14 cellular contexts compared by ENCODE assay signal in genomic region chr22:37627091-37627490, GRCh38. TPM values are rescaled to one million over a fixed set of nuclear protein-coding genes. Genes with fewer than 3 reads are reported as not detected.
DNase-seq lines count a peak whose midpoint lies in the region; ATAC-seq, FAIRE-seq and TF ChIP-seq lines count a peak whose summit lies in the region.
"Had no signal": no experiment of that assay in that cellular context is flagged by ENCODE, and none has a peak within 500 bp of the region (broad histone marks: within the 10 kb centered on the region; RNA-seq: fewer than 3 reads in every experiment).

No MANE protein-coding gene starts in this region.

- H3K4me3 Mint-ChIP-seq in CD14-positive monocyte (peak overlapping the region; percentile 49 to 67), neural crest cell (peak overlapping the region; percentile 67)

- H3K27ac Mint-ChIP-seq in CD14-positive monocyte (peak overlapping the region; percentile 40 to 89 (median 79)), neural crest cell (ENCODE audit: unreplicated experiment) (peak overlapping the region; percentile 78)

- H3K27ac ChIP-seq in KOPT-K1 (ENCODE audit: low read depth, low read length, poor library complexity, severe bottlenecking): peak overlapping the region; percentile 90
- H3K27ac ChIP-seq in cingulate gyrus (ENCODE audit: low read depth, low read length): peak overlapping the region; percentile 69

- DNase-seq in CD14-positive monocyte (ENCODE audit: low spot score) (peak; percentile 36), neural crest cell (ENCODE audit: low read depth, low spot score) (no peak), urothelium cell line (ENCODE audit: low spot score) (no peak)
- DNase-seq in NK-92 treated with Interleukin-12 subunit alpha and Interleukin-12 subunit beta, amount 100 ng/mL, for 24 hours (lab: John Stamatoyannopoulos, UW): no peak
- DNase-seq: NCI-H510A had no signal

- peaks cover 33% of the 10 kb centered on the region for H3K36me3 ChIP-seq in KOPT-K1 (ENCODE audit: insufficient read depth, low read length)

- intact Hi-C loops in CD14-positive monocyte (cut with micrococcal nuclease): no loop called here

- ATAC-seq in HG02571 (IDR thresholded peaks at IDR 0.05; ENCODE audit: unreplicated experiment) (no peak), GM18870 (IDR thresholded peaks at IDR 0.05; ENCODE audit: unreplicated experiment) (no peak)

- H3K36me3 Mint-ChIP-seq in CD14-positive monocyte: peaks cover 57 to 78% of the 10 kb centered on the region in 2 donors
- H3K36me3 Mint-ChIP-seq in neural crest cell (ENCODE audit: low read depth): peaks cover 2% of the 10 kb centered on the region

- peaks cover 0 to 1% (median 0%) of the 10 kb centered on the region in 3 donors for H3K27me3 Mint-ChIP-seq in CD14-positive monocyte (ENCODE audit: low read depth in 3 of 3)
- H3K27me3 Mint-ChIP-seq in neural crest cell (ENCODE audit: low read depth): no peaks in the 10 kb centered on the region

- FAIRE-seq in urothelium cell line (lab: Jason Lieb, UNC): no peak
- FAIRE-seq: D721Med, H1 had no signal

- H3K9me3 Mint-ChIP-seq in CD14-positive monocyte (no peaks in the 10 kb centered on the region), neural crest cell (no peaks in the 10 kb centered on the region)

- H3K4me1 Mint-ChIP-seq in CD14-positive monocyte: peaks cover 46% of the 10 kb centered on the region
- H3K4me1 Mint-ChIP-seq in neural crest cell: peaks cover 10% of the 10 kb centered on the region

- H3K9me3 ChIP-seq in KOPT-K1 (ENCODE audit: insufficient read depth, low read length, poor library complexity, severe bottlenecking): no peaks in the 10 kb centered on the region

- TF ChIP-seq CTCF in CD14-positive monocyte (IDR thresholded peaks at IDR 0.05) (no peak), neural crest cell (conservative IDR thresholded peaks at IDR 0.05) (no peak)

RNA-seq across cellular contexts. Expression of gene SH3BP1, which starts 12.4 kb away (rescaled TPM):
- polyA plus RNA-seq in CD14-positive monocyte: 10 to 100 TPM; 20.0 TPM
- 36.4 and 36.6 TPM in 2 replicates for total RNA-seq in neural crest cell

RNA-seq across cellular contexts. Expression of gene GGA1, which starts 18.5 kb away (rescaled TPM):
- 10 to 100 TPM; 19.8 to 24.8 TPM for polyA plus RNA-seq in CD14-positive monocyte
- total RNA-seq in neural crest cell: 85.1 and 88.6 TPM in 2 replicates

RNA-seq across cellular contexts. Expression of gene PDXP, which starts 31.4 kb away (rescaled TPM):
- 1 to 10 TPM; 1.0 to 4.3 TPM for polyA plus RNA-seq in CD14-positive monocyte
- 51.5 and 55.3 TPM in 2 replicates for total RNA-seq in neural crest cell

RNA-seq across cellular contexts. Expression of gene LGALS2, which starts 47.2 kb away (rescaled TPM):
- 100 to 1,000 TPM; 654 to 878 TPM for polyA plus RNA-seq in CD14-positive monocyte
- total RNA-seq in neural crest cell: not detected in 2 replicates
- total RNA-seq: fibroblast of villous mesenchyme; H1; T-helper 2 cell treated with Interferon-gamma antibody and Interleukin-4, amounts not matched to agents 100 ng/mL and 5 ng/mL, for 36 hours had no signal
- polyA plus RNA-seq: H1, neural cell had no signal

RNA-seq across cellular contexts. Expression of gene LGALS1, which starts 48.3 kb away (rescaled TPM):
- 1,000 to 10,000 TPM; 1,719 to 1,844 TPM for polyA plus RNA-seq in CD14-positive monocyte
- 16.1 and 21.0 TPM in 2 replicates for total RNA-seq in neural crest cell
- polyA plus RNA-seq: neural cell had no signal
